Comparison of ENCODE assay signal across 23 cellular contexts in the genomic region with DNA sequence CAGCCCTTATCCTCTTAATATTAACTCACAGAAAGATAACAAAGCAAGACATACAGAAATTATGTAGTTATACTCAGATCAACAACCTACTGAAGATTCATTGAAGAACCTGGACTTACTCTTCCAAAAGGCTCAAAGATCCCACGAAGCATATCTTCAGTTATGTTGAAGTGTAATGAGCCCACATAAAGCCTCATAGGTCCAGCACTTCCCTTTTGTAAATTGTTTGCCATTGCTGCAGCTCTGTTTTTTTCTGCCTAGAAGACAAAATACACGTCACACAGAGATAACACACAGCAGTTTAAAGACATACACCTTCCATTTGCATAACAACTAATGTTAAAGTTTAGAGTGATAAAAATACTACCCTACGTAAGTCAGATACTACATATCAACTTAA. TPM values are rescaled to one million over a fixed set of nuclear protein-coding genes. Genes with fewer than 3 reads are reported as not detected.
DNase-seq lines count a peak whose midpoint lies in the region; ATAC-seq, FAIRE-seq and TF ChIP-seq lines count a peak whose summit lies in the region.
"Had no signal": no experiment of that assay in that cellular context is flagged by ENCODE, and none has a peak within 500 bp of the region (broad histone marks: within the 10 kb centered on the region; RNA-seq: fewer than 3 reads in every experiment).

No MANE protein-coding gene starts in this region.

- no peak overlapping the region for H3K27ac ChIP-seq in CD4-positive, CD25-positive, alpha-beta regulatory T cell (ENCODE audit: insufficient read depth, low read length, poor library complexity, severe bottlenecking)
- H3K27ac ChIP-seq in mesenchymal stem cell (ENCODE audit: low read length, poor library complexity, severe bottlenecking) = no peak overlapping the region
- H3K27ac ChIP-seq: KMS-11, SK-N-MC, WERI-Rb-1 had no signal

- DNase-seq in CD4-positive, CD25-positive, alpha-beta regulatory T cell = no peak
- DNase-seq in GM12891 (ENCODE audit: insufficient read length, low spot score) (no peak), mesenchymal stem cell (no peak), islet precursor cell (no peak), NCI-H526 (lab: John Stamatoyannopoulos, UW) (no peak), GM20000 (ENCODE audit: low spot score) (no peak), DMS53 treated with DMSO at 0.1 percent for 48 hours (lab: John Stamatoyannopoulos, UW; ENCODE audit: unreplicated experiment) (no peak)
- DNase-seq: activated CD4-positive, alpha-beta T cell treated with anti-CD3 and anti-CD28 coated beads, Interleukin-2, amount 50 U/mL, for 4 hours; activated T-cell treated with anti-CD3 and anti-CD28 coated beads, Interleukin-2, amount 50 U/mL, for 48 hours; left colon; NCI-H146; NCI-H2171; RPMI8226; stimulated activated CD4-positive, alpha-beta T cell treated with anti-CD3 and anti-CD28 coated beads, Interleukin-1b, Interleukin-23, amount 100 ng/mL, for 48 hours; WERI-Rb-1 had no signal

- H3K79me1 ChIP-seq in mesenchymal stem cell (replicated peaks; ENCODE audit: low read length, poor library complexity, severe bottlenecking) = peaks cover 5% of the 10 kb centered on the region

- H3K9ac ChIP-seq in mesenchymal stem cell (ENCODE audit: low read length) = peak overlapping the region; percentile 1
- H3K9ac ChIP-seq: KMS-11 had no signal

- no peaks in the 10 kb centered on the region for H3K9me3 ChIP-seq in CD4-positive, CD25-positive, alpha-beta regulatory T cell (ENCODE audit: control insufficient read depth in 2 of 2, low read length in 2 of 2)
- H3K9me3 ChIP-seq in mesenchymal stem cell (ENCODE audit: control insufficient read depth, low read length) = no peaks in the 10 kb centered on the region

- no peak overlapping the region for H3K4me2 ChIP-seq in mesenchymal stem cell (ENCODE audit: low read length, poor library complexity, severe bottlenecking)
- H3K4me2 ChIP-seq: KMS-11 had no signal

- peaks cover 48% of the 10 kb centered on the region for H3K36me3 Mint-ChIP-seq in CD4-positive, CD25-positive, alpha-beta regulatory T cell
- peaks cover 100% of the 10 kb centered on the region for H3K36me3 Mint-ChIP-seq in activated T-helper 17 cell treated with anti-CD3 and anti-CD28 coated beads, Interleukin-2, amount 50 U/mL, for 72 hours (ENCODE audit: low read depth)

- TF ChIP-seq POLR2A in GM12891 (IDR thresholded peaks at IDR 0.05; ENCODE audit: low read depth, low read length) = peak; percentile 61

- no peak overlapping the region for H3K18ac ChIP-seq in mesenchymal stem cell (ENCODE audit: low read depth in 1 of 2, low read length in 2 of 2)

- no peak overlapping the region for H4K91ac ChIP-seq in mesenchymal stem cell (ENCODE audit: low read length)

- no peak for ATAC-seq in CD4-positive, CD25-positive, alpha-beta regulatory T cell (ENCODE audit: low read depth in 2 of 2)
- no peak for ATAC-seq in activated T-helper 17 cell treated with anti-CD3 and anti-CD28 coated beads, Interleukin-2, amount 50 U/mL, for 72 hours (replicated peaks)
- ATAC-seq: left colon had no signal

- peaks cover 94% of the 10 kb centered on the region for H3K36me3 ChIP-seq in CD4-positive, CD25-positive, alpha-beta regulatory T cell (ENCODE audit: control insufficient read depth, insufficient read depth, low read length)
- H3K36me3 ChIP-seq in mesenchymal stem cell (ENCODE audit: control insufficient read depth in 1 of 2, insufficient read depth in 2 of 2, low read depth in 1 of 2, low read length in 2 of 2) = peaks cover 74 to 97% of the 10 kb centered on the region in 2 experiments

- H2AFZ ChIP-seq in mesenchymal stem cell (ENCODE audit: low read depth, low read length) = no peak overlapping the region

- FAIRE-seq in GM12891 (lab: Jason Lieb, UNC) = no peak
- FAIRE-seq: G401.6 had no signal

- no peaks in the 10 kb centered on the region for H3K9me3 Mint-ChIP-seq in CD4-positive, CD25-positive, alpha-beta regulatory T cell
- H3K9me3 Mint-ChIP-seq in activated T-helper 17 cell treated with anti-CD3 and anti-CD28 coated beads, Interleukin-2, amount 50 U/mL, for 72 hours = no peaks in the 10 kb centered on the region
- H3K9me3 Mint-ChIP-seq: CD14-positive monocyte; dendritic cell treated with granulocyte-macrophage colony-stimulating factor and Interleukin-4, amounts not matched to agents 40 ng/mL and 50 ng/mL, for 4 days; T-helper 2 cell treated with Interferon-gamma antibody and Interleukin-4, amounts not matched to agents 5 μg/mL and 100 μg/mL, for 36 hours had no signal

- peaks cover 8% of the 10 kb centered on the region for H3K4me1 ChIP-seq in CD4-positive, CD25-positive, alpha-beta regulatory T cell (ENCODE audit: control insufficient read depth, insufficient read depth, low read length, poor library complexity, severe bottlenecking)
- H3K4me1 ChIP-seq in mesenchymal stem cell (ENCODE audit: control insufficient read depth, insufficient read depth, low read depth, low read length) = peaks cover 3% of the 10 kb centered on the region

- no peak overlapping the region for H3K4me3 ChIP-seq in CD4-positive, CD25-positive, alpha-beta regulatory T cell (ENCODE audit: low read depth, low read length)
- no peak overlapping the region for H3K4me3 ChIP-seq in mesenchymal stem cell (ENCODE audit: insufficient read depth in 1 of 2, low read depth in 1 of 2, low read length in 2 of 2)
- H3K4me3 ChIP-seq: SK-N-MC had no signal

- no peak overlapping the region for H3K14ac ChIP-seq in mesenchymal stem cell (ENCODE audit: low read length in 2 of 2)

- no peak overlapping the region for H3K4ac ChIP-seq in mesenchymal stem cell (ENCODE audit: low read depth in 1 of 2, low read length in 2 of 2)

- H3K27ac Mint-ChIP-seq in CD4-positive, CD25-positive, alpha-beta regulatory T cell = peak overlapping the region in 2 of 3 donors; percentile 8 to 33
- peak overlapping the region; percentile 48 for H3K27ac Mint-ChIP-seq in activated T-helper 17 cell treated with anti-CD3 and anti-CD28 coated beads, Interleukin-2, amount 50 U/mL, for 72 hours
- H3K27ac Mint-ChIP-seq: dendritic cell treated with granulocyte-macrophage colony-stimulating factor and Interleukin-4, amounts not matched to agents 40 ng/mL and 50 ng/mL, for 4 days; progenitor cell of endocrine pancreas had no signal

- no peak overlapping the region for H2BK12ac ChIP-seq in mesenchymal stem cell (ENCODE audit: low read length in 2 of 2)

- peak overlapping the region in 3 of 4 donors; percentile 7 to 78 (median 57) for H3K4me3 Mint-ChIP-seq in CD4-positive, CD25-positive, alpha-beta regulatory T cell
- H3K4me3 Mint-ChIP-seq in activated T-helper 17 cell treated with anti-CD3 and anti-CD28 coated beads, Interleukin-2, amount 50 U/mL, for 72 hours = no peak overlapping the region
- H3K4me3 Mint-ChIP-seq: CD14-positive monocyte; dendritic cell treated with granulocyte-macrophage colony-stimulating factor and Interleukin-4, amounts not matched to agents 40 ng/mL and 50 ng/mL, for 4 days; T-helper 2 cell treated with Interferon-gamma antibody and Interleukin-4, amounts not matched to agents 5 μg/mL and 100 μg/mL, for 36 hours had no signal

- H2BK15ac ChIP-seq in mesenchymal stem cell (ENCODE audit: low read depth, poor library complexity, severe bottlenecking) = no peak overlapping the region

- no peak overlapping the region for H2AK5ac ChIP-seq in mesenchymal stem cell (ENCODE audit: low read length, severe bottlenecking)

- peaks cover 5 to 62% (median 42%) of the 10 kb centered on the region in 4 donors for H3K4me1 Mint-ChIP-seq in CD4-positive, CD25-positive, alpha-beta regulatory T cell
- H3K4me1 Mint-ChIP-seq in activated T-helper 17 cell treated with anti-CD3 and anti-CD28 coated beads, Interleukin-2, amount 50 U/mL, for 72 hours = peaks cover 4% of the 10 kb centered on the region
- H3K4me1 Mint-ChIP-seq: CD14-positive monocyte had no signal

- H2BK5ac ChIP-seq in mesenchymal stem cell (ENCODE audit: low read depth, low read length, poor library complexity, severe bottlenecking) = no peak overlapping the region

- H3K23ac ChIP-seq in mesenchymal stem cell (ENCODE audit: low read length in 2 of 2) = no peak overlapping the region

- H3K27me3 Mint-ChIP-seq in CD4-positive, CD25-positive, alpha-beta regulatory T cell = no peaks in the 10 kb centered on the region
- H3K27me3 Mint-ChIP-seq in activated T-helper 17 cell treated with anti-CD3 and anti-CD28 coated beads, Interleukin-2, amount 50 U/mL, for 72 hours = no peaks in the 10 kb centered on the region
- H3K27me3 Mint-ChIP-seq: dendritic cell treated with granulocyte-macrophage colony-stimulating factor and Interleukin-4, amounts not matched to agents 40 ng/mL and 50 ng/mL, for 4 days; progenitor cell of endocrine pancreas had no signal

- TF ChIP-seq CTCF in GM20000 (IDR thresholded peaks at IDR 0.05; ENCODE audit: extremely low read depth, missing control alignments) = no peak

- no peak overlapping the region for H4K8ac ChIP-seq in mesenchymal stem cell (ENCODE audit: low read length)

- no peaks in the 10 kb centered on the region for H3K27me3 ChIP-seq in CD4-positive, CD25-positive, alpha-beta regulatory T cell (ENCODE audit: control insufficient read depth, insufficient read depth, low read length)
- no peaks in the 10 kb centered on the region for H3K27me3 ChIP-seq in mesenchymal stem cell (ENCODE audit: control insufficient read depth in 1 of 2, insufficient read depth in 1 of 2, low read length in 2 of 2)

- no peak overlapping the region for H2BK120ac ChIP-seq in mesenchymal stem cell (ENCODE audit: low read depth, low read length)

- WGBS in mesenchymal stem cell = 94% methylated on average over 2 of the region's 3 CpGs

RNA-seq across cellular contexts. Expression of gene RBM39, which starts 20.4 kb away (rescaled TPM):
- total RNA-seq in CD4-positive, CD25-positive, alpha-beta regulatory T cell = 1,180 TPM
- 100 to 1,000 TPM; 112 to 144 (median 117) TPM for polyA plus RNA-seq in CD4-positive, CD25-positive, alpha-beta regulatory T cell
- polyA plus RNA-seq in GM12891 (2012; ENCODE audit: low read depth, missing spikeins) = 170 TPM
- 100 to 1,000 TPM; 295 to 359 TPM for total RNA-seq in activated T-helper 17 cell treated with anti-CD3 and anti-CD28 coated beads, Interleukin-2, amount 50 U/mL, for 72 hours
- polyA plus RNA-seq in mesenchymal stem cell (2013, experiment 1 of 2) = 142 TPM
- polyA plus RNA-seq in mesenchymal stem cell (2013, experiment 2 of 2) = 138 TPM

RNA-seq across cellular contexts. Expression of gene ROMO1, which starts 22.4 kb away (rescaled TPM):
- total RNA-seq in CD4-positive, CD25-positive, alpha-beta regulatory T cell = 48.8 TPM
- polyA plus RNA-seq in CD4-positive, CD25-positive, alpha-beta regulatory T cell = 100 to 1,000 TPM; 295 to 378 (median 363) TPM
- polyA plus RNA-seq in GM12891 (2012; ENCODE audit: low read depth, missing spikeins) = 268 TPM
- total RNA-seq in activated T-helper 17 cell treated with anti-CD3 and anti-CD28 coated beads, Interleukin-2, amount 50 U/mL, for 72 hours = 100 to 1,000 TPM in 1 of 2 donors, 10 to 100 TPM in 1; 93.0 to 134 TPM
- polyA plus RNA-seq in mesenchymal stem cell (2013, experiment 1 of 2) = 553 TPM
- polyA plus RNA-seq in mesenchymal stem cell (2013, experiment 2 of 2) = 561 TPM

RNA-seq across cellular contexts. Expression of gene NFS1, which starts 22.5 kb away (rescaled TPM):
- total RNA-seq in CD4-positive, CD25-positive, alpha-beta regulatory T cell = 21.2 TPM
- 10 to 100 TPM; 22.3 to 32.6 (median 25.4) TPM for polyA plus RNA-seq in CD4-positive, CD25-positive, alpha-beta regulatory T cell
- 23.4 TPM for polyA plus RNA-seq in GM12891 (2012; ENCODE audit: low read depth, missing spikeins)
- 10 to 100 TPM; 41.1 to 49.2 TPM for total RNA-seq in activated T-helper 17 cell treated with anti-CD3 and anti-CD28 coated beads, Interleukin-2, amount 50 U/mL, for 72 hours
- 12.7 TPM for polyA plus RNA-seq in mesenchymal stem cell (2013, experiment 1 of 2)
- 13.6 TPM for polyA plus RNA-seq in mesenchymal stem cell (2013, experiment 2 of 2)

RNA-seq across cellular contexts. Expression of gene PHF20, which starts 50.2 kb away (rescaled TPM):
- total RNA-seq in CD4-positive, CD25-positive, alpha-beta regulatory T cell = 159 TPM
- 100 to 1,000 TPM in 2 of 4 donors, 10 to 100 TPM in 2; 87.3 to 126 (median 100) TPM for polyA plus RNA-seq in CD4-positive, CD25-positive, alpha-beta regulatory T cell
- polyA plus RNA-seq in GM12891 (2012; ENCODE audit: low read depth, missing spikeins) = 38.6 TPM
- 10 to 100 TPM; 70.3 to 73.0 TPM for total RNA-seq in activated T-helper 17 cell treated with anti-CD3 and anti-CD28 coated beads, Interleukin-2, amount 50 U/mL, for 72 hours
- polyA plus RNA-seq in mesenchymal stem cell (2013, experiment 1 of 2) = 24.7 TPM
- 24.0 TPM for polyA plus RNA-seq in mesenchymal stem cell (2013, experiment 2 of 2)

RNA-seq across cellular contexts. Expression of gene CPNE1, which starts 56.9 kb away (rescaled TPM):
- total RNA-seq in CD4-positive, CD25-positive, alpha-beta regulatory T cell = 246 TPM
- 100 to 1,000 TPM; 175 to 398 (median 338) TPM for polyA plus RNA-seq in CD4-positive, CD25-positive, alpha-beta regulatory T cell
- polyA plus RNA-seq in GM12891 (2012; ENCODE audit: low read depth, missing spikeins) = 160 TPM
- 100 to 1,000 TPM; 269 to 280 TPM for total RNA-seq in activated T-helper 17 cell treated with anti-CD3 and anti-CD28 coated beads, Interleukin-2, amount 50 U/mL, for 72 hours
- 94.1 TPM for polyA plus RNA-seq in mesenchymal stem cell (2013, experiment 1 of 2)
- polyA plus RNA-seq in mesenchymal stem cell (2013, experiment 2 of 2) = 94.1 TPM
